In genomic region chr11:82945682-82946081, GRCh38 we compare ENCODE assay signal across 17 cellular contexts. TPM values are rescaled to one million over a fixed set of nuclear protein-coding genes. Genes with fewer than 3 reads are reported as not detected.
DNase-seq lines count a peak whose midpoint lies in the region; ATAC-seq and TF ChIP-seq lines count a peak whose summit lies in the region.
"Had no signal": no experiment of that assay in that cellular context is flagged by ENCODE, and none has a peak within 500 bp of the region (broad histone marks: within the 10 kb centered on the region; RNA-seq: fewer than 3 reads in every experiment).

No MANE protein-coding gene starts in this region.

- no peaks in the 10 kb centered on the region for H3K36me3 ChIP-seq in DOHH2 (ENCODE audit: control insufficient read depth, low read length)
- peaks cover 4% of the 10 kb centered on the region; the same call in 1 of the 2 replicates for H3K36me3 ChIP-seq in OCI-LY7 (ENCODE audit: insufficient read depth, low read length)
- H3K36me3 ChIP-seq: BLaER1 had no signal

- peaks cover 28% of the 10 kb centered on the region for H3K4me1 ChIP-seq in DOHH2 (ENCODE audit: control insufficient read depth, low read length)
- peaks cover 16% of the 10 kb centered on the region for H3K4me1 ChIP-seq in OCI-LY7 (ENCODE audit: insufficient read depth, low read length, poor library complexity, severe bottlenecking)
- H3K4me1 ChIP-seq: BLaER1 had no signal

- intact Hi-C loops in OCI-LY7 (cut with micrococcal nuclease; ENCODE audit: unreplicated experiment) = no loop called here

- peak; percentile 10 to 61 for DNase-seq in NCI-H524 (lab: John Stamatoyannopoulos, UW)
- no peak for DNase-seq in NCI-H524 treated with DMSO at 0.1 percent for 48 hours (lab: John Stamatoyannopoulos, UW)
- no peak for DNase-seq in OCI-LY7 (ENCODE audit: low spot score)
- no peak for DNase-seq in DMS79 treated with DMSO at 0.1 percent for 48 hours (lab: John Stamatoyannopoulos, UW)
- DNase-seq in GOT3 (lab: John Stamatoyannopoulos, UW) = no peak
- DNase-seq: 8988T; CD4-positive, alpha-beta memory T cell; DMS53; GDM1; GM23248; H7; HFFc6 had no signal

- CTCF ChIA-PET in OCI-LY7 (lab: Charles Lee; ENCODE audit: unreplicated experiment) = no interaction called here

- peaks cover 5% of the 10 kb centered on the region for H3K9me3 Mint-ChIP-seq in stimulated activated memory B cell treated with anti-CD40 and anti-IgM and Interleukin-4, amounts not matched to agents 10 μg/mL and 1 μg/mL and 100 μg/mL, for 72 hours
- H3K9me3 Mint-ChIP-seq: HFFc6 had no signal

- H3K27me3 Mint-ChIP-seq in stimulated activated memory B cell treated with anti-CD40 and anti-IgM and Interleukin-4, amounts not matched to agents 10 μg/mL and 1 μg/mL and 100 μg/mL, for 72 hours = no peaks in the 10 kb centered on the region
- H3K27me3 Mint-ChIP-seq: CD4-positive, alpha-beta memory T cell had no signal

- H4K20me1 ChIP-seq in DOHH2 (ENCODE audit: control insufficient read depth, insufficient read depth, low read depth, low read length) = no peaks in the 10 kb centered on the region
- no peaks in the 10 kb centered on the region for H4K20me1 ChIP-seq in OCI-LY7 (ENCODE audit: insufficient read depth, low read length)
- H4K20me1 ChIP-seq: BLaER1 had no signal

- peaks cover 10% of the 10 kb centered on the region for H3F3A ChIP-seq in DOHH2 (ENCODE audit: control insufficient read depth, insufficient read depth)

- BruUV-seq in OCI-LY7 (replicated peaks; lab: Mats Ljungman, UMichigan) = no TSS peak

- H3K4me2 ChIP-seq in DOHH2 (ENCODE audit: low read length) (peak overlapping the region; percentile 19; the same call in 1 of the 2 replicates), OCI-LY7 (ENCODE audit: low read length) (peak overlapping the region; percentile 3; the same call in 1 of the 2 replicates)
- H3K4me2 ChIP-seq: BLaER1 had no signal

- H3K9me2 ChIP-seq in DOHH2 (replicated peaks; ENCODE audit: control insufficient read depth, low read length) (no peaks in the 10 kb centered on the region), OCI-LY7 (ENCODE audit: insufficient read depth, low read length) (no peaks in the 10 kb centered on the region)

- H3K27ac ChIP-seq in DOHH2 (ENCODE audit: low read depth, low read length) = no peak overlapping the region
- no peak overlapping the region for H3K27ac ChIP-seq in OCI-LY7 (ENCODE audit: low read depth, low read length, poor library complexity, severe bottlenecking)
- H3K27ac ChIP-seq: BLaER1, GM23248 had no signal

- H3K4me3 ChIP-seq in DOHH2 (ENCODE audit: low read length) (no peak overlapping the region), OCI-LY7 (ENCODE audit: low read depth, low read length, poor library complexity, severe bottlenecking) (no peak overlapping the region)
- H3K4me3 ChIP-seq: BLaER1, GM23248 had no signal

- H3K4me1 Mint-ChIP-seq in stimulated activated memory B cell treated with anti-CD40 and anti-IgM and Interleukin-4, amounts not matched to agents 10 μg/mL and 1 μg/mL and 100 μg/mL, for 72 hours = no peaks in the 10 kb centered on the region
- H3K4me1 Mint-ChIP-seq: CD14-positive monocyte had no signal

- H3K9me3 ChIP-seq in DOHH2 (ENCODE audit: control insufficient read depth, insufficient read depth, low read length) (no peaks in the 10 kb centered on the region), OCI-LY7 (ENCODE audit: low read length) (peaks cover 22% of the 10 kb centered on the region)

- no peaks in the 10 kb centered on the region for H3K27me3 ChIP-seq in DOHH2 (ENCODE audit: control insufficient read depth, low read length)
- H3K27me3 ChIP-seq: BLaER1 had no signal

- peak overlapping the region; percentile 44 for H3K27ac Mint-ChIP-seq in stimulated activated memory B cell treated with anti-CD40 and anti-IgM and Interleukin-4, amounts not matched to agents 10 μg/mL and 1 μg/mL and 100 μg/mL, for 72 hours
- H3K27ac Mint-ChIP-seq: CD14-positive monocyte, HFFc6 had no signal

- POLR2A ChIA-PET in OCI-LY7 (lab: Charles Lee) = interaction anchor here (1.0 to 9.5 kb wide), 6 partner anchors 10 to 107 kb away, joined by 3 to 83 read pairs (median 10); no protein-coding TSS in a partner anchor

- ATAC-seq in stimulated activated memory B cell treated with anti-CD40 and anti-IgM and Interleukin-4, amounts not matched to agents 10 μg/mL and 1 μg/mL and 100 μg/mL, for 72 hours = no peak
- ATAC-seq: HCT116 had no signal

- H3K36me3 Mint-ChIP-seq in stimulated activated memory B cell treated with anti-CD40 and anti-IgM and Interleukin-4, amounts not matched to agents 10 μg/mL and 1 μg/mL and 100 μg/mL, for 72 hours = no peaks in the 10 kb centered on the region
- H3K36me3 Mint-ChIP-seq: CD14-positive monocyte had no signal

- H3K79me2 ChIP-seq in DOHH2 (ENCODE audit: control insufficient read depth, low read length) = no peaks in the 10 kb centered on the region
- H3K79me2 ChIP-seq in OCI-LY7 (ENCODE audit: insufficient read depth, low read depth, low read length) = no peaks in the 10 kb centered on the region

- no peak overlapping the region; the same call in 1 of the 2 replicates for H2AFZ ChIP-seq in OCI-LY7 (ENCODE audit: low read length)
- H2AFZ ChIP-seq: GM23248 had no signal

- TF ChIP-seq CTCF in DOHH2 (IDR thresholded peaks at IDR 0.05; ENCODE audit: low read depth, low read length, poor library complexity, severe bottlenecking) (no peak), OCI-LY7 (conservative IDR thresholded peaks at IDR 0.05; ENCODE audit: low read length) (no peak)

- H3K4me3 Mint-ChIP-seq in stimulated activated memory B cell treated with anti-CD40 and anti-IgM and Interleukin-4, amounts not matched to agents 10 μg/mL and 1 μg/mL and 100 μg/mL, for 72 hours = no peak overlapping the region
- H3K4me3 Mint-ChIP-seq: CD14-positive monocyte; CD4-positive, alpha-beta memory T cell; HFFc6 had no signal

RNA-seq across cellular contexts. Expression of gene DDIAS, which starts 44.1 kb away (rescaled TPM):
- 14.6 and 16.7 TPM in 2 replicates for total RNA-seq in OCI-LY7 (2014; rRNA removed; shearing (Covaris generic))
- 23.1 and 30.9 TPM in 2 replicates for total RNA-seq in OCI-LY7 (2022)

RNA-seq across cellular contexts. Expression of gene PRCP, which starts 45.5 kb away (rescaled TPM):
- total RNA-seq in OCI-LY7 (2014; rRNA removed; shearing (Covaris generic)) = 6.5 and 11.0 TPM in 2 replicates
- total RNA-seq in OCI-LY7 (2022) = 17.4 and 18.3 TPM in 2 replicates

Comparison
In these comparisons a context has a peak if more than half of its experiments do, and no peak if none do; other contexts are left out.
1. DNase-seq: peak in NCI-H524 (2 of 2); none in NCI-H524 treated with DMSO at 0.1 percent for 48 hours (single experiment), OCI-LY7 (single experiment), DMS79 treated with DMSO at 0.1 percent for 48 hours (single experiment) and GOT3 (single experiment).